ENCODE assay signal across 20 cellular contexts in genomic region chr21:34365794-34366193, GRCh38. TPM values are rescaled to one million over a fixed set of nuclear protein-coding genes. Genes with fewer than 3 reads are reported as not detected.
DNase-seq lines count a peak whose midpoint lies in the region; ATAC-seq and TF ChIP-seq lines count a peak whose summit lies in the region.
"Had no signal": no experiment of that assay in that cellular context is flagged by ENCODE, and none has a peak within 500 bp of the region (broad histone marks: within the 10 kb centered on the region; RNA-seq: fewer than 3 reads in every experiment).

No MANE protein-coding gene starts in this region.

- no peak overlapping the region for H3K4me3 Mint-ChIP-seq in progenitor cell of endocrine pancreas (ENCODE audit: low read depth)
- no peak overlapping the region for H3K4me3 Mint-ChIP-seq in naive thymus-derived CD8-positive, alpha-beta T cell
- H3K4me3 Mint-ChIP-seq: HFFc6 had no signal

- H3K9me3 ChIP-seq in right atrium auricular region: no peaks in the 10 kb centered on the region
- no peaks in the 10 kb centered on the region for H3K9me3 ChIP-seq in heart right ventricle
- H3K9me3 ChIP-seq: Caco-2 had no signal

- H3K36me3 ChIP-seq in right atrium auricular region (no peaks in the 10 kb centered on the region), heart right ventricle (no peaks in the 10 kb centered on the region)

- intact Hi-C loops in heart right ventricle (cut with DNase I): no loop called here

- peaks cover 14% of the 10 kb centered on the region for H3K4me1 Mint-ChIP-seq in progenitor cell of endocrine pancreas (ENCODE audit: low read depth)
- H3K4me1 Mint-ChIP-seq in naive thymus-derived CD8-positive, alpha-beta T cell: peaks cover 5 to 10% (median 7%) of the 10 kb centered on the region in 4 donors

- H3K27ac ChIP-seq in right atrium auricular region (no peak overlapping the region), heart right ventricle (no peak overlapping the region), coronary artery (no peak overlapping the region)
- H3K27ac ChIP-seq: HL-60 had no signal

- peak overlapping the region; percentile 52 for H3K27ac Mint-ChIP-seq in progenitor cell of endocrine pancreas
- no peak overlapping the region for H3K27ac Mint-ChIP-seq in naive thymus-derived CD8-positive, alpha-beta T cell
- H3K27ac Mint-ChIP-seq: HFFc6 had no signal

- WGBS in heart right ventricle, 2 donors: 66 to 67% methylated on average over 6 of the region's 6 CpGs

- TF ChIP-seq CTCF in right atrium auricular region (IDR thresholded peaks at IDR 0.05): no peak
- no peak for TF ChIP-seq CTCF in heart right ventricle (IDR thresholded peaks at IDR 0.05)
- no peak for TF ChIP-seq CTCF in coronary artery (IDR thresholded peaks at IDR 0.05)
- TF ChIP-seq CTCF in progenitor cell of endocrine pancreas (IDR thresholded peaks at IDR 0.05; ENCODE audit: unreplicated experiment): no peak

- H3K27me3 ChIP-seq in right atrium auricular region (no peaks in the 10 kb centered on the region), heart right ventricle (peaks cover 0 to 6% (median 0%) of the 10 kb centered on the region in 7 donors)

- POLR2A ChIA-PET in naive thymus-derived CD8-positive, alpha-beta T cell (lab: Charles Lee): no interaction called here

- no peak overlapping the region for H3K4me3 ChIP-seq in right atrium auricular region
- no peak overlapping the region for H3K4me3 ChIP-seq in heart right ventricle
- no peak overlapping the region for H3K4me3 ChIP-seq in coronary artery

- no peaks in the 10 kb centered on the region for H3K36me3 Mint-ChIP-seq in progenitor cell of endocrine pancreas (ENCODE audit: insufficient read depth)
- H3K36me3 Mint-ChIP-seq in naive thymus-derived CD8-positive, alpha-beta T cell: no peaks in the 10 kb centered on the region

- no peaks in the 10 kb centered on the region for H3K9me3 Mint-ChIP-seq in progenitor cell of endocrine pancreas (ENCODE audit: low read depth)
- no peaks in the 10 kb centered on the region for H3K9me3 Mint-ChIP-seq in naive thymus-derived CD8-positive, alpha-beta T cell
- H3K9me3 Mint-ChIP-seq: HFFc6 had no signal

- ATAC-seq in heart right ventricle (no peak), GM18861 (IDR thresholded peaks at IDR 0.05; ENCODE audit: unreplicated experiment) (no peak)
- ATAC-seq in naive thymus-derived CD8-positive, alpha-beta T cell: no peak
- ATAC-seq: PC-3 had no signal

- peaks cover 0 to 3% of the 10 kb centered on the region in 2 donors for H3K4me1 ChIP-seq in right atrium auricular region
- H3K4me1 ChIP-seq in heart right ventricle: peaks cover 0 to 3% (median 0%) of the 10 kb centered on the region in 9 donors

- DNase-seq in right atrium auricular region (ENCODE audit: low spot score) (peak; percentile 28), heart right ventricle (no peak), coronary artery (ENCODE audit: low spot score) (peak; percentile 35), progenitor cell of endocrine pancreas (ENCODE audit: low spot score, unreplicated experiment) (no peak)
- DNase-seq in naive thymus-derived CD8-positive, alpha-beta T cell: no peak
- DNase-seq in activated CD4-positive, CD25-positive, alpha-beta regulatory T cell treated with anti-CD3 and anti-CD28 coated beads, Interleukin-2, amount 50 U/mL, for 72 hours: no peak
- DNase-seq: AML-193; HFFc6; KBM-7; NCI-H1048; NCI-H1694; NCI-H2107; NCI-H446 treated with DMSO at 0.1 percent for 48 hours; NK-92 treated with Interleukin-12 subunit alpha and Interleukin-12 subunit beta, amount 100 ng/mL, for 24 hours; PC-3 had no signal

- peaks cover 4% of the 10 kb centered on the region for H3K27me3 Mint-ChIP-seq in progenitor cell of endocrine pancreas
- peaks cover 3 to 19% (median 12%) of the 10 kb centered on the region in 5 donors for H3K27me3 Mint-ChIP-seq in naive thymus-derived CD8-positive, alpha-beta T cell

RNA-seq across cellular contexts. Expression of gene KCNE2, which starts 2.0 kb away (rescaled TPM):
- total RNA-seq in right atrium auricular region (not detected), heart right ventricle (not detected), progenitor cell of endocrine pancreas (0.55 and 0.58 TPM in 2 replicates)
- under 1 TPM; 0.04 to 0.73 TPM for polyA plus RNA-seq in heart right ventricle
- total RNA-seq in naive thymus-derived CD8-positive, alpha-beta T cell: not detected
- polyA plus RNA-seq in naive thymus-derived CD8-positive, alpha-beta T cell: under 1 TPM in 2 of 3 donors, not detected in 1; 0.24 to 0.67 TPM
- total RNA-seq: Caco-2, H4, HFFc6, PC-3 had no signal

RNA-seq across cellular contexts. Expression of gene SMIM11, which starts 9.5 kb away (rescaled TPM):
- 1 to 10 TPM; 5.3 to 6.6 TPM for total RNA-seq in right atrium auricular region
- 10 to 100 TPM in 2 of 10 donors, 1 to 10 TPM in 8; 1.9 to 21.4 (median 7.2) TPM for total RNA-seq in heart right ventricle
- polyA plus RNA-seq in heart right ventricle: 1 to 10 TPM in 1 of 2 donors, under 1 TPM in 1; 0.80 to 4.3 TPM
- total RNA-seq in progenitor cell of endocrine pancreas: 5.9 and 22.7 TPM in 2 replicates
- 1 to 10 TPM; 6.2 to 8.2 TPM for total RNA-seq in naive thymus-derived CD8-positive, alpha-beta T cell
- polyA plus RNA-seq in naive thymus-derived CD8-positive, alpha-beta T cell: 10 to 100 TPM in 2 of 3 donors, 1 to 10 TPM in 1; 9.8 to 30.2 (median 28.3) TPM

RNA-seq across cellular contexts. Expression of gene SMIM34, which starts 58.0 kb away (rescaled TPM):
- total RNA-seq in right atrium auricular region (not detected), heart right ventricle (under 1 TPM in 1 of 10 donors, not detected in 9; 0.30 TPM), progenitor cell of endocrine pancreas (not detected in 2 replicates)
- not detected for polyA plus RNA-seq in heart right ventricle
- total RNA-seq in naive thymus-derived CD8-positive, alpha-beta T cell: not detected
- polyA plus RNA-seq in naive thymus-derived CD8-positive, alpha-beta T cell: not detected
- total RNA-seq: A673, Caco-2, H4, HFFc6, PC-3 had no signal

Comparison
In these comparisons a context has a peak if more than half of its experiments do, and no peak if none do; other contexts are left out.
1. DNase-seq: peak in right atrium auricular region (single experiment) and coronary artery (single experiment); none in heart right ventricle (0 of 2), progenitor cell of endocrine pancreas (single experiment), naive thymus-derived CD8-positive, alpha-beta T cell (0 of 10) and activated CD4-positive, CD25-positive, alpha-beta regulatory T cell treated with anti-CD3 and anti-CD28 coated beads, Interleukin-2, amount 50 U/mL, for 72 hours (single experiment).